In the genomic region with DNA sequence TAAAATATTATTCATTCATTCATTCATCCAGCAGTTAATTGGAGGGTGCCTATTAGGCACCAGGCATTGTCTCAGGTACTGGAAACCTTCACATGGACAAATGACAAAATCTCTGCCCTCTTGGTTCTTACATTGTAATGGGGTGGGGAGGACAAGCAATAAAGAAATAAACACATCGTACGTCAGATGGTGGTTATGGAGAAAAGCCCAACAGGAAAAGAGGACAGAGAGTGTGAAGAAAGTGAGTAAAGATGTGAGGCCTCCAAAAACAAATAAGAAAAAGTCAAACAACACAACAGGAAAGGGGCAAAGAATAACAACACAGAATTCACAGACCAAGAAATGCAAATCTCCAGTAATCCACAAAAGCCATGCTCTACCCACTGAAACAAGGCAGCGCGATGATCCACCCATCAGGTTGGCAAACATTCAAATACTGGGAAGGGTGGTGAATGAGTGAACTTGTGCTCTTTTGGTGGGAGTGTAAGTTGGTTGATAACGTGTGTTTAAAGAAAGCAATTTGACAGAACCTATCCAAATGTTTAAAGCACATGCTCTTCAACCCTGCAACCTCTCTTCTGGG, we compare ENCODE assay signal across 1 cellular context.
TF ChIP-seq lines count a peak whose summit lies in the region.

No MANE protein-coding gene starts in this region.

TF ChIP-seq in GM12891, 5 proteins besides CTCF, POLR2A, EP300 and RAD21 (continued from another document):
- TF ChIP-seq TAF1 (IDR thresholded peaks at IDR 0.05; ENCODE audit: low read depth, low read length): no peak
